12 cellular contexts compared by ENCODE assay signal in the genomic region with DNA sequence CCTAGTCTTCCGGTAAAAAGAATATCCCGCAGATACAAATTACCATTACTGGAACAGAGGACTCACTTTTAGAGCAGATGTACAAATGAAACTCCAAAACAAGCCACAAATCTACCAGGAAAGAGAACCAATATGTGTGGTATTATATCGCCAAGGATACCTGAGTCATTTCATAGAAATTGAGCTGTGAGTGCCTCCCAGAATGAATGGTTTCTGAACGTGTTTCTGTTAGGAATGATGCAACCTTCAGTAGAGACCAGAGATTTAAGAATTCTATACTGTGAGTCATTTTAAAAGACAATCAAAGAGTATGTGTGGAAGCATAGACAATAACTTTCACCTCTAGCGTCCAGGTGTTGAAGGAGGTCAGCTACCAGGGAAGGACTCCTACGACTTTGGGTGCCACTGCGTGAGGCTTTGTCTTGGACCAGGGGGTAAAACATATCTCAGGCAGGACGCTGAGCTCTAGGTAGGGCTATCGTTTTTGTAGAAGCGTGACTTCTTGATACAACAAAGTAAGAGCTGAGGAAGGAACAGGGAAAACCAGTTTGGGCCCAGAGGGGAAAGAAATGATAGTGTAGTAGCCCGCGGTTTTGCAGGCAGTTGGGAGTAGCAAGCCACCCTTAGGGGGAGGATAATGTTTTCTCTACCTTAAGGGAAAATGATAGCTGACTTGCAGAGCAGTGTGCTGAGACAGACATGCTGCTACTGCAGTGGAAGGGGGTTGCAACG.
DNase-seq lines count a peak whose midpoint lies in the region; FAIRE-seq and TF ChIP-seq lines count a peak whose summit lies in the region.
"Had no signal": no experiment of that assay in that cellular context is flagged by ENCODE, and none has a peak within 500 bp of the region (broad histone marks: within the 10 kb centered on the region; RNA-seq: fewer than 3 reads in every experiment).

No MANE protein-coding gene starts in this region.

- no peaks in the 10 kb centered on the region for H3K36me3 Mint-ChIP-seq in stimulated activated naive CD8-positive, alpha-beta T cell treated with anti-CD3 and anti-CD28 coated beads, Interleukin-15, Interleukin-2, amounts not matched to agents 100 ng/mL and 50 ng/mL, for 24 hours (ENCODE audit: low read depth)

- H3K9me3 Mint-ChIP-seq in stimulated activated naive CD8-positive, alpha-beta T cell treated with anti-CD3 and anti-CD28 coated beads, Interleukin-15, Interleukin-2, amounts not matched to agents 100 ng/mL and 50 ng/mL, for 24 hours = no peaks in the 10 kb centered on the region

- H3K9ac ChIP-seq in kidney (ENCODE audit: low read length in 2 of 2) = no peak overlapping the region

- H3K4me3 Mint-ChIP-seq in stimulated activated naive CD8-positive, alpha-beta T cell treated with anti-CD3 and anti-CD28 coated beads, Interleukin-15, Interleukin-2, amounts not matched to agents 100 ng/mL and 50 ng/mL, for 24 hours = no peak overlapping the region

- H3K36me3 ChIP-seq in esophagus (ENCODE audit: control insufficient read depth in 2 of 2, insufficient read depth in 2 of 2, low read length in 1 of 2) = no peaks in the 10 kb centered on the region
- H3K36me3 ChIP-seq in kidney (ENCODE audit: control insufficient read depth in 1 of 2, insufficient read depth in 2 of 2, low read length in 2 of 2) = no peaks in the 10 kb centered on the region
- H3K36me3 ChIP-seq: adrenal gland had no signal

- H3K27ac ChIP-seq in esophagus (ENCODE audit: low read depth in 2 of 2, low read length in 1 of 2) (peak overlapping the region; percentile 87 to 96), kidney (ENCODE audit: low read depth in 2 of 2, low read length in 2 of 2) (no peak overlapping the region)
- H3K27ac ChIP-seq: adrenal gland had no signal

- DNase-seq in SIG-M5 treated with dmso at 0.1 percent for 504 hours (lab: John Stamatoyannopoulos, UW; ENCODE audit: unreplicated experiment) (peak; percentile 24), SIG-M5 (lab: John Stamatoyannopoulos, UW) (no peak), MV-4-11 (lab: John Stamatoyannopoulos, UW) (peak; percentile 40), NOMO-1 (lab: John Stamatoyannopoulos, UW; ENCODE audit: unreplicated experiment in 2 of 2) (no peak), NCI-H524 (lab: John Stamatoyannopoulos, UW) (no peak), kidney (no peak)
- DNase-seq: adrenal gland, NCI-H446 treated with DMSO at 0.1 percent for 48 hours had no signal

- 48 to 62% methylated on average over 13 of the region's 13 CpGs for WGBS in esophagus, 2 donors

- peaks cover 13% of the 10 kb centered on the region for H3K4me1 Mint-ChIP-seq in stimulated activated naive CD8-positive, alpha-beta T cell treated with anti-CD3 and anti-CD28 coated beads, Interleukin-15, Interleukin-2, amounts not matched to agents 100 ng/mL and 50 ng/mL, for 24 hours (ENCODE audit: low read depth)

- peaks cover 0 to 8% of the 10 kb centered on the region in 2 donors for H3K4me1 ChIP-seq in esophagus (ENCODE audit: control insufficient read depth in 2 of 2, insufficient read depth in 2 of 2, low read length in 1 of 2)
- H3K4me1 ChIP-seq in kidney (ENCODE audit: control insufficient read depth in 1 of 2, insufficient read depth in 1 of 2, low read depth in 1 of 2, low read length in 2 of 2) = no peaks in the 10 kb centered on the region

- no peaks in the 10 kb centered on the region for H3K27me3 ChIP-seq in esophagus (ENCODE audit: control insufficient read depth in 1 of 2, insufficient read depth in 2 of 2, low read length in 2 of 2)
- H3K27me3 ChIP-seq: adrenal gland had no signal

- no peak for TF ChIP-seq CTCF in kidney (IDR thresholded peaks at IDR 0.05; ENCODE audit: borderline replicate concordance, extremely low read depth, insufficient read depth)

- H3K4me3 ChIP-seq in esophagus (ENCODE audit: low read depth in 1 of 2, low read length in 2 of 2) = peak overlapping the region in 1 of 2 donors; percentile 14
- no peak overlapping the region for H3K4me3 ChIP-seq in kidney (ENCODE audit: low read length in 2 of 2)
- H3K4me3 ChIP-seq: adrenal gland had no signal

- no peak for FAIRE-seq in kidney (lab: Jason Lieb, UNC)
- FAIRE-seq: A204.1, frontal cortex had no signal

- H3K27me3 Mint-ChIP-seq in stimulated activated naive CD8-positive, alpha-beta T cell treated with anti-CD3 and anti-CD28 coated beads, Interleukin-15, Interleukin-2, amounts not matched to agents 100 ng/mL and 50 ng/mL, for 24 hours = peaks cover 5% of the 10 kb centered on the region

- intact Hi-C loops in kidney (cut with DNase I) = no loop called here

- H3K27ac Mint-ChIP-seq in stimulated activated naive CD8-positive, alpha-beta T cell treated with anti-CD3 and anti-CD28 coated beads, Interleukin-15, Interleukin-2, amounts not matched to agents 100 ng/mL and 50 ng/mL, for 24 hours = peak overlapping the region; percentile 9

- H3K9me3 ChIP-seq in esophagus (ENCODE audit: control insufficient read depth in 2 of 2, insufficient read depth in 1 of 2, low read depth in 1 of 2, low read length in 1 of 2) (no peaks in the 10 kb centered on the region), kidney (ENCODE audit: control insufficient read depth in 1 of 2, low read length in 2 of 2) (no peaks in the 10 kb centered on the region)
- H3K9me3 ChIP-seq: adrenal gland had no signal

Comparison
In these comparisons a context has a peak if more than half of its experiments do, and no peak if none do; other contexts are left out.
1. DNase-seq: peak in SIG-M5 treated with dmso at 0.1 percent for 504 hours (single experiment) and MV-4-11 (single experiment); none in SIG-M5 (single experiment), NOMO-1 (0 of 2), NCI-H524 (0 of 2) and kidney (single experiment).
2. H3K27ac ChIP-seq: peak in esophagus (2 of 2); none in kidney (0 of 2).